In the genomic region with DNA sequence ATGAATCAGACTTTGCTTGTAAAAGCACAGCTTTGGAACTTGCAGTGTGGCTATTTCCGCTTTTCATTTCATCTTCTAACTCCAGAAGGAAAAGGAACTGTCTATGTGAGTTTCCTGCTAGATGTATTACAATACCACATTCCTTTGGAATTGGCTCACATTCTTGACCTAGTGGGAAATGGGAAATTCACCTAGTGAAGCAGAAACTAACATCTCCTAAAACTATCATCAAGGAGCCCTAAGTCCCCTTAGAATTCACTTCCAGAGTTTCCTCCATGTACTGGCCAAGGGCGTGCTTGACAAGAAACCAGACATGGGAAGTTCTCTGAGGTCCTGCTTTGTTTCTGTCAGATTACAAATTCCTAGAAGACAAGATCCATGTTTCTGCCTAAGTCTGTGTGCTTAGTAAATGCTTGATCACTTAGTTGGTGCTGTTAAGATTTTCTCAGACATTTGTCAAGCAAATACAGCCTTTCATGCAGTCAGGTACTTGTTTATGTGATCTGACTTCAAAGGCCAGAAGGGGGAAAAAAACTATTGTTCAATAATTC, we compare ENCODE assay signal across 11 cellular contexts.
DNase-seq lines count a peak whose midpoint lies in the region; ATAC-seq and TF ChIP-seq lines count a peak whose summit lies in the region.
"Had no signal": no experiment of that assay in that cellular context is flagged by ENCODE, and none has a peak within 500 bp of the region (broad histone marks: within the 10 kb centered on the region; RNA-seq: fewer than 3 reads in every experiment).

No MANE protein-coding gene starts in this region.

- H3K36me3 Mint-ChIP-seq in HFFc6 (ENCODE audit: low read depth) (peaks cover 3% of the 10 kb centered on the region; the same call in 1 of the 2 replicates), chondrocyte (ENCODE audit: low read depth) (peaks cover 2% of the 10 kb centered on the region)
- no peaks in the 10 kb centered on the region for H3K36me3 Mint-ChIP-seq in activated T-helper 17 cell treated with anti-CD3 and anti-CD28 coated beads, Interleukin-2, amount 50 U/mL, for 72 hours (ENCODE audit: low read depth)
- H3K36me3 Mint-ChIP-seq: activated naive CD8-positive, alpha-beta T cell treated with anti-CD3 and anti-CD28 coated beads, Interleukin-2, amount 10 ng/mL, durations not matched to agents 7 days and 5 days had no signal

- no peaks in the 10 kb centered on the region for H3K27me3 Mint-ChIP-seq in HFFc6 (ENCODE audit: insufficient read depth)
- no peaks in the 10 kb centered on the region for H3K27me3 Mint-ChIP-seq in chondrocyte (ENCODE audit: low read depth)
- H3K27me3 Mint-ChIP-seq in activated T-helper 17 cell treated with anti-CD3 and anti-CD28 coated beads, Interleukin-2, amount 50 U/mL, for 72 hours = peaks cover 9% of the 10 kb centered on the region

- no peak for ATAC-seq in activated T-helper 17 cell treated with anti-CD3 and anti-CD28 coated beads, Interleukin-2, amount 50 U/mL, for 72 hours (replicated peaks)
- ATAC-seq in GM21737 (IDR thresholded peaks at IDR 0.05; ENCODE audit: unreplicated experiment) = no peak

- H3K9me3 Mint-ChIP-seq in HFFc6 = no peaks in the 10 kb centered on the region; the same call in 1 of the 2 replicates
- H3K9me3 Mint-ChIP-seq in chondrocyte (ENCODE audit: low read depth) = no peaks in the 10 kb centered on the region
- H3K9me3 Mint-ChIP-seq in activated T-helper 17 cell treated with anti-CD3 and anti-CD28 coated beads, Interleukin-2, amount 50 U/mL, for 72 hours = no peaks in the 10 kb centered on the region
- H3K9me3 Mint-ChIP-seq: activated naive CD8-positive, alpha-beta T cell treated with anti-CD3 and anti-CD28 coated beads, Interleukin-2, amount 10 ng/mL, durations not matched to agents 7 days and 5 days had no signal

- H3K4me3 Mint-ChIP-seq in HFFc6 (peak overlapping the region; percentile 39; the same call in 1 of the 2 replicates), chondrocyte (ENCODE audit: unreplicated experiment) (no peak overlapping the region)
- H3K4me3 Mint-ChIP-seq in activated T-helper 17 cell treated with anti-CD3 and anti-CD28 coated beads, Interleukin-2, amount 50 U/mL, for 72 hours = no peak overlapping the region
- H3K4me3 Mint-ChIP-seq: activated naive CD8-positive, alpha-beta T cell treated with anti-CD3 and anti-CD28 coated beads, Interleukin-2, amount 10 ng/mL, durations not matched to agents 7 days and 5 days had no signal

- H3K4me1 Mint-ChIP-seq in HFFc6 (ENCODE audit: low read depth) (peaks cover 50% of the 10 kb centered on the region), chondrocyte (ENCODE audit: low read depth) (peaks cover 53% of the 10 kb centered on the region)
- no peaks in the 10 kb centered on the region for H3K4me1 Mint-ChIP-seq in activated T-helper 17 cell treated with anti-CD3 and anti-CD28 coated beads, Interleukin-2, amount 50 U/mL, for 72 hours
- H3K4me1 Mint-ChIP-seq: activated naive CD8-positive, alpha-beta T cell treated with anti-CD3 and anti-CD28 coated beads, Interleukin-2, amount 10 ng/mL, durations not matched to agents 7 days and 5 days had no signal

- TF ChIP-seq CTCF in HFFc6 (IDR thresholded peaks at IDR 0.05) (no peak), chondrocyte (IDR thresholded peaks at IDR 0.05) (no peak)

- DNase-seq in HFFc6 (peak; percentile 78), chondrocyte (ENCODE audit: low spot score) (no peak), kidney glomerular epithelial cell (lab: John Stamatoyannopoulos, UW) (peak; percentile 86), stromal cell of bone marrow (ENCODE audit: low read depth) (peak; percentile 38), NCI-H1417 treated with DMSO at 0.1 percent for 48 hours (lab: John Stamatoyannopoulos, UW) (no peak), KG1 (lab: John Stamatoyannopoulos, UW) (no peak)
- DNase-seq: activated CD4-positive, CD25-positive, alpha-beta regulatory T cell; activated naive CD8-positive, alpha-beta T cell treated with anti-CD3 and anti-CD28 coated beads, Interleukin-2, amount 10 ng/mL, durations not matched to agents 7 days and 5 days; NCI-H526 treated with DMSO at 0.1 percent for 48 hours had no signal

- H3K27ac Mint-ChIP-seq in HFFc6 (peak overlapping the region; percentile 66), chondrocyte (ENCODE audit: unreplicated experiment) (peak overlapping the region; percentile 74)
- no peak overlapping the region for H3K27ac Mint-ChIP-seq in activated T-helper 17 cell treated with anti-CD3 and anti-CD28 coated beads, Interleukin-2, amount 50 U/mL, for 72 hours
- H3K27ac Mint-ChIP-seq: activated naive CD8-positive, alpha-beta T cell treated with anti-CD3 and anti-CD28 coated beads, Interleukin-2, amount 10 ng/mL, durations not matched to agents 7 days and 5 days had no signal

Comparison
In these comparisons a context has a peak if more than half of its experiments do, and no peak if none do; other contexts are left out.
1. DNase-seq: peak in HFFc6 (single experiment), kidney glomerular epithelial cell (single experiment) and stromal cell of bone marrow (single experiment); none in chondrocyte (single experiment), NCI-H1417 treated with DMSO at 0.1 percent for 48 hours (single experiment) and KG1 (single experiment).